Comparison of ENCODE assay signal across 7 cellular contexts in the genomic region with DNA sequence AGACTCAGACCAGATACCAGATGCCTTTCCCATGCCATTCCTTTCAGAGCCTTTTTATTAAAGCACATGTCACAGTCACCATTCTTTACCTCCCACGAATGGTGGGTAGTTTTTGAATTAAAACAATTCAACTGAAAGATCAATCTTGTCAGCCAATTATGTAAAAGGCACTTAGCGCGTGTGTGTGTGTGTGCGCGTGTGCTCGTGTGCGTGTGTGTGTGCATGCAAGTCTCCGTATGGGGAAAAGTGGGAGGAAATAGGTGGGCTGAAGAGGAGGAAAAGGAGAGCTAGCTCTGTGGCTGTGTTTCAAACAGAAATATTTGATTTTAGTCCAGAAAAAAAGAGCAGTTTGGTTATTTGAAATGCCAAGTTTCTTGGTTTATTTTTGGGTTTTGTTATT.
"Had no signal": no experiment of that assay in that cellular context is flagged by ENCODE, and none has a peak within 500 bp of the region (broad histone marks: within the 10 kb centered on the region; RNA-seq: fewer than 3 reads in every experiment).

No MANE protein-coding gene starts in this region.

- H3K4me3 ChIP-seq: GM23338, HAP-1 had no signal

- H3K4me1 ChIP-seq: HAP-1 had no signal

- H3K4me1 Mint-ChIP-seq: GM23338, IgD-negative memory B cell had no signal

- H3K27ac Mint-ChIP-seq: GM23338, IgD-negative memory B cell had no signal

- H3K9me3 Mint-ChIP-seq: GM23338, IgD-negative memory B cell had no signal

- H3K36me3 ChIP-seq: HAP-1 had no signal

- H3K4me2 ChIP-seq: GM23338 had no signal

- H3K9me3 ChIP-seq: HAP-1 had no signal

- DNase-seq: KBM-7 had no signal

- ATAC-seq: GM23338, HCT116, HepG2 had no signal

- H3K27ac ChIP-seq: HL-60 had no signal

- H3K4me3 Mint-ChIP-seq: GM23338, IgD-negative memory B cell had no signal
